ENCODE assay signal across 12 cellular contexts in the genomic region with DNA sequence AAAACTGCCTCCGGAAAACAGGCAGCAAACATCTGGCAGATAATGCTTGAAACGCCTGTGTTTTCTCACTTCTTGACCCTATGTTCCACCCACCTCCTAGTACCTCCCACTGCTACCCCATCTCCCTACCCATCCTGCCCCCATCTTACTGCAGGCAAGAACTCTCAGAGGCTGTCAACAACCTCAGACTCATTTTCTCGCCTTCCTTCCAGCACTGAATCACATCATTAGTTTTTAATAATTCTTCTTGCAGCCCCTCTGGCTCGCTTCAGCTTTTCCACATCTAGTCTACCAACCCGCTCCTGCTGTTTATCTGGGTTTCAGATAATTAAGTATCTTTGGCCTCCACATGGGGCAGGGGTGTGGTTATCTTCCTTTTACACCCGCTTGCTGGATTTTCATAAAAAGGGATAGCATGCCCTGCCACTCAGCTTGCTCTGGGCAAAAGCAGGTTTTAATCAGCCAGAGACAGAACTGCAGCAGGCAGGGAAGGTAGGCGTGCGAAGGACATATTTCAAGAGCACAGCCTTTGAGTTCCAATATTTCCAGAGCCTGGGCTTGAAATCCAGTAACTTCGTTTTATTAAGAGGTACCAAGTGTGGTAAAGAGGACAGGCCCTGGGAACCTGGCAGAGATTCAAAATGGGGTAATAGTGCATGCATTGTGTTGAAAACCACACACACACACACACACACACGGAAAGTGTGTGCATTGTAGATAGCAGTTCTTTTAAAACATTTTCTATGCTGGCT.
A peak's percentile ranks its signal among the peaks of the same experiment; 100 is the strongest.
DNase-seq lines count a peak whose midpoint lies in the region; ATAC-seq, FAIRE-seq and TF ChIP-seq lines count a peak whose summit lies in the region.
"Had no signal": no experiment of that assay in that cellular context is flagged by ENCODE, and none has a peak within 500 bp of the region (broad histone marks: within the 10 kb centered on the region; RNA-seq: fewer than 3 reads in every experiment).

No MANE protein-coding gene starts in this region.

- intact Hi-C loops in heart right ventricle (cut with DNase I): loop anchor here in 1 of 10 donors (10.0 kb wide), 1 partner anchor 183 kb away; no protein-coding TSS in a partner anchor

- DNase-seq in CMK (ENCODE audit: low read depth) (peak; percentile 82), astrocyte of the hippocampus (ENCODE audit: low read depth, low spot score) (peak; percentile 29), heart right ventricle (peak in 1 of 2 donors; percentile 18), pulmonary artery endothelial cell (ENCODE audit: low read depth, low spot score) (peak; percentile 36), EL (no peak), RCC 7860 (ENCODE audit: low spot score) (no peak)
- DNase-seq in activated CD4-positive, alpha-beta T cell treated with anti-CD3 and anti-CD28 coated beads for 48 hours: no peak
- DNase-seq: CD4-positive, alpha-beta T cell; NCI-H1417 had no signal

- no peak for TF ChIP-seq CTCF in heart right ventricle (IDR thresholded peaks at IDR 0.05)

- no peak overlapping the region for H3K4me3 ChIP-seq in heart right ventricle
- H3K4me3 ChIP-seq: body of pancreas, prostate gland had no signal

- no peaks in the 10 kb centered on the region for H3K27me3 ChIP-seq in heart right ventricle
- H3K27me3 ChIP-seq: body of pancreas had no signal

- H3K9me3 ChIP-seq in heart right ventricle: no peaks in the 10 kb centered on the region
- H3K9me3 ChIP-seq: body of pancreas, prostate gland had no signal

- H3K36me3 ChIP-seq in heart right ventricle: peaks cover 0 to 2% (median 0%) of the 10 kb centered on the region in 9 donors
- H3K36me3 ChIP-seq: prostate gland had no signal

- FAIRE-seq in RCC 7860 (lab: Jason Lieb, UNC): no peak

- ATAC-seq in heart right ventricle: peak in 6 of 8 donors; percentile 55 to 78 (median 60)
- no peak for ATAC-seq in GM19035 (IDR thresholded peaks at IDR 0.05; ENCODE audit: unreplicated experiment)
- ATAC-seq: body of pancreas had no signal

- H3K4me1 ChIP-seq in heart right ventricle: peaks cover 0 to 57% (median 16%) of the 10 kb centered on the region in 9 donors
- H3K4me1 ChIP-seq: body of pancreas, prostate gland had no signal

- WGBS in heart right ventricle, 2 donors: 65 to 69% methylated on average over 10 of the region's 10 CpGs

- peak overlapping the region in 8 of 10 donors; percentile 5 to 60 (median 34) for H3K27ac ChIP-seq in heart right ventricle
- H3K27ac ChIP-seq: body of pancreas, prostate gland had no signal

Comparison
In these comparisons a context has a peak if more than half of its experiments do, and no peak if none do; other contexts are left out.
1. DNase-seq: peak in CMK (single experiment), astrocyte of the hippocampus (single experiment) and pulmonary artery endothelial cell (single experiment); none in activated CD4-positive, alpha-beta T cell treated with anti-CD3 and anti-CD28 coated beads for 48 hours (single experiment), EL (single experiment) and RCC 7860 (single experiment).